Comparison of ENCODE assay signal across 22 cellular contexts in the genomic region with DNA sequence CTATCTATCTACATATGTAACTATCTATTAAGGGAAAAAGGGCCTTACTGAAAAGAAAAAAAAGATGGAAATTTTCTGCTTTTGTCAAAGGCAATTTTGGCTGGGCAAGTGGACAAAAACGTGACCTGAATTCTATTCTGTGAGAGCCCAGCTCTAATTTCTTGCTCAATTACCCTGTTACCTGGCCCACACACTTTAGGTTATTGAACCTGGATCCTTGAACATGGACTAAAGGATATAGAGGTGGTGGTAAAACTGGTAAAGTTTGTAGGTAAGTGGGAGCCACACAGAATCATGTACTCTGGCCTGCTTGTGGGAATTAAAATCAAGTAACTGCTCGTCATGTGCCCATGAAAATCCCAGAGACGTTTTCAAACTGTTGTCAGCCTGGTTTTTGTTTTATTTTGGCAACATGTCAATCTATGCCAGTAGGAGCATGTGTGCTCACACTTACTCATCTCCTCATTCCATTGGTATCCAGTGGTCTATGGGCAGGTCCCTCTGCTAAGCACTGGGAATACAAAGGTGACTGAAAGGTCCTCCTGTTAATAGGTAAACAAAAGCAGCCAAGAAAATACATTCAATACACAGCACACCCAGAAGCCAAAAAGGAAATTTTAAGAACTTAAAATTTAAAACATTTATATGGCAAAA.
DNase-seq lines count a peak whose midpoint lies in the region; ATAC-seq and TF ChIP-seq lines count a peak whose summit lies in the region.
"Had no signal": no experiment of that assay in that cellular context is flagged by ENCODE, and none has a peak within 500 bp of the region (broad histone marks: within the 10 kb centered on the region; RNA-seq: fewer than 3 reads in every experiment).

No MANE protein-coding gene starts in this region.

- peak; percentile 38 for DNase-seq in Daoy (ENCODE audit: low read depth)
- DNase-seq in M059J (ENCODE audit: low read depth), result peak; percentile 57
- peak; percentile 20 for DNase-seq in choroid plexus epithelial cell (ENCODE audit: low read depth)
- no peak for DNase-seq in left lobe of liver (ENCODE audit: low spot score)
- no peak for DNase-seq in NK-92 treated with Interleukin-12 subunit alpha and Interleukin-12 subunit beta, amount 100 ng/mL, for 24 hours (lab: John Stamatoyannopoulos, UW)
- no peak for DNase-seq in activated naive CD4-positive, alpha-beta T cell (lab: John Stamatoyannopoulos, UW)
- no peak for DNase-seq in iPS-NIHi11 (ENCODE audit: low spot score)
- DNase-seq: activated CD4-positive, alpha-beta T cell treated with anti-CD3 and anti-CD28 coated beads, Interleukin-2, amount 10 ng/mL, durations not matched to agents 7 days and 5 days; activated CD8-positive, alpha-beta memory T cell treated with anti-CD3 and anti-CD28 coated beads, Interleukin-2, amount 10 ng/mL, durations not matched to agents 7 days and 5 days; activated naive CD4-positive, alpha-beta T cell treated with anti-CD3 and anti-CD28 coated beads, Interleukin-2, amount 10 ng/mL, durations not matched to agents 7 days and 5 days; amniotic stem cell; heart left ventricle; left cardiac atrium; NCI-H1417; stimulated activated CD4-positive, alpha-beta T cell treated with anti-CD3 and anti-CD28 coated beads, Interleukin-4, amount 100 ng/mL, for 4 hours; stimulated activated naive CD4-positive, alpha-beta T cell; T-helper 2 cell had no signal

- H3K4me3 ChIP-seq in choroid plexus epithelial cell (ENCODE audit: low read depth, low read length), result no peak overlapping the region
- H3K4me3 ChIP-seq: heart left ventricle, SK-N-MC, thoracic aorta had no signal

- peak; percentile 83 for ATAC-seq in left lobe of liver
- ATAC-seq in GM19395 (IDR thresholded peaks at IDR 0.05; ENCODE audit: unreplicated experiment), result no peak
- ATAC-seq: activated CD8-positive, alpha-beta memory T cell treated with anti-CD3 and anti-CD28 coated beads, Interleukin-2, amount 10 ng/mL, durations not matched to agents 7 days and 5 days; HCT116; heart left ventricle; left cardiac atrium; natural killer cell treated with Interleukin-12 subunit alpha and Interleukin-12 subunit beta and Interleukin-15 and Interleukin-18, amount 100 ng/mL, for 72 hours had no signal

- TF ChIP-seq CTCF in choroid plexus epithelial cell (conservative IDR thresholded peaks at IDR 0.05; ENCODE audit: low read depth, low read length), result no peak

Comparison
In these comparisons a context has a peak if more than half of its experiments do, and no peak if none do; other contexts are left out.
1. DNase-seq: peak in Daoy (single experiment), M059J (single experiment) and choroid plexus epithelial cell (single experiment); none in left lobe of liver (single experiment), NK-92 treated with Interleukin-12 subunit alpha and Interleukin-12 subunit beta, amount 100 ng/mL, for 24 hours (single experiment), activated naive CD4-positive, alpha-beta T cell (0 of 4) and iPS-NIHi11 (single experiment).